In the genomic region with DNA sequence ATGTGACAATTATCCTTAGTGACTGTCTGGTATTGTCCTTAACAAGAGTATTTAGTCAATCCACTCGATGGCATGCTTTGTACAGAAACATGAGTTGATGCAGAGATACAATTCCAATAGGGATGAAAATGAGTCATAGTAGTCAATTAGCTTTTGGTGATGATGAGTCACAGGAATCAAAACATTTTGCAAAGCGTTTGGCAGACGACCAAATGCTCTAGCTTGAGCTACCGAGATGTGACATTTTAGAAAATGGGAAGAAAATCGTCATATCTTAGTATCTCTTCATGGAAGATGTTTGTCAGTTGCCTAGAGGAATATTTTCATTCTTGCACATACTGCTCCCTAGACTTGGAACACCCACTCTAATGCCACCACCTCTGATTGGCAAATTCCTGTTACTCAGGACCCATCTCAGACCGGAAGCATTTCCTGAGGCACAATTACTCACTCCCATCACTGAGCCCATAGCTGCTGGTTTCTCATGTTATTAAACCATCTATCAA, we compare ENCODE assay signal across 1 cellular context.
TF ChIP-seq lines count a peak whose summit lies in the region.

No MANE protein-coding gene starts in this region.

TF ChIP-seq in HEK293, 187 proteins besides CTCF, POLR2A, EP300 and RAD21 (continued from another document):
- TF ChIP-seq, protein P1, sequence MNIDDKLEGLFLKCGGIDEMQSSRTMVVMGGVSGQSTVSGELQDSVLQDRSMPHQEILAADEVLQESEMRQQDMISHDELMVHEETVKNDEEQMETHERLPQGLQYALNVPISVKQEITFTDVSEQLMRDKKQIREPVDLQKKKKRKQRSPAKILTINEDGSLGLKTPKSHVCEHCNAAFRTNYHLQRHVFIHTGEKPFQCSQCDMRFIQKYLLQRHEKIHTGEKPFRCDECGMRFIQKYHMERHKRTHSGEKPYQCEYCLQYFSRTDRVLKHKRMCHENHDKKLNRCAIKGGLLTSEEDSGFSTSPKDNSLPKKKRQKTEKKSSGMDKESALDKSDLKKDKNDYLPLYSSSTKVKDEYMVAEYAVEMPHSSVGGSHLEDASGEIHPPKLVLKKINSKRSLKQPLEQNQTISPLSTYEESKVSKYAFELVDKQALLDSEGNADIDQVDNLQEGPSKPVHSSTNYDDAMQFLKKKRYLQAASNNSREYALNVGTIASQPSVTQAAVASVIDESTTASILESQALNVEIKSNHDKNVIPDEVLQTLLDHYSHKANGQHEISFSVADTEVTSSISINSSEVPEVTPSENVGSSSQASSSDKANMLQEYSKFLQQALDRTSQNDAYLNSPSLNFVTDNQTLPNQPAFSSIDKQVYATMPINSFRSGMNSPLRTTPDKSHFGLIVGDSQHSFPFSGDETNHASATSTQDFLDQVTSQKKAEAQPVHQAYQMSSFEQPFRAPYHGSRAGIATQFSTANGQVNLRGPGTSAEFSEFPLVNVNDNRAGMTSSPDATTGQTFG (tag by site-specific recombination; IDR thresholded peaks at IDR 0.05; ENCODE audit: borderline replicate concordance), result no peak
- TF ChIP-seq ZNF629 (tag by site-specific recombination; IDR thresholded peaks at IDR 0.05) (peak; percentile 90), MEIS1 (CRISPR knock-in tag; IDR thresholded peaks at IDR 0.05; ENCODE audit: borderline replicate concordance) (no peak), ZBTB48 (tag by site-specific recombination; IDR thresholded peaks at IDR 0.05) (no peak; the same call in 1 of the 2 replicates), ZNF701 (tag by site-specific recombination; IDR thresholded peaks at IDR 0.05) (no peak), ZNF426 (tag by site-specific recombination; IDR thresholded peaks at IDR 0.05) (no peak), ZNF366 (tag by site-specific recombination; conservative IDR thresholded peaks at IDR 0.05) (peak; percentile 93), ZNF530 (tag by site-specific recombination; IDR thresholded peaks at IDR 0.05; ENCODE audit: low read depth) (no peak), ZBTB21 (tag by site-specific recombination; IDR thresholded peaks at IDR 0.05) (peak; percentile 70), ZNF596 (tag by site-specific recombination; IDR thresholded peaks at IDR 0.05) (no peak), SALL2 (tag by site-specific recombination; IDR thresholded peaks at IDR 0.05; ENCODE audit: borderline replicate concordance) (no peak), ZNF654 (tag by site-specific recombination; IDR thresholded peaks at IDR 0.05; ENCODE audit: low read depth) (peak; percentile 46), ZNF184 (tag by site-specific recombination; IDR thresholded peaks at IDR 0.05) (0 out of 2 replicates have a peak, but pooled peaks have one; percentile 60), IKZF3 (tag by site-specific recombination; IDR thresholded peaks at IDR 0.05) (peak; percentile 93), ZNF660 (tag by site-specific recombination; IDR thresholded peaks at IDR 0.05) (peak; percentile 74; the same call in 1 of the 2 replicates), ZBTB17 (tag by site-specific recombination; IDR thresholded peaks at IDR 0.05) (peak; percentile 88), WT1 (tag by site-specific recombination; IDR thresholded peaks at IDR 0.05) (peak; percentile 51; the same call in 1 of the 2 replicates), SETDB1 (IDR thresholded peaks at IDR 0.05; ENCODE audit: insufficient read length, low read length) (peak; percentile 58), BCL11A (tag by site-specific recombination; IDR thresholded peaks at IDR 0.05; ENCODE audit: low read depth) (no peak; the same call in 1 of the 2 replicates), ZFP37 (tag by site-specific recombination; IDR thresholded peaks at IDR 0.05) (0 out of 2 replicates have a peak, but pooled peaks have one; percentile 65), MZF1 (tag by site-specific recombination; IDR thresholded peaks at IDR 0.05; ENCODE audit: borderline replicate concordance) (peak; percentile 50; the same call in 1 of the 2 replicates), SP3 (tag by site-specific recombination; IDR thresholded peaks at IDR 0.05) (peak; percentile 44; the same call in 1 of the 2 replicates), SCRT2 (tag by site-specific recombination; IDR thresholded peaks at IDR 0.05) (peak; percentile 26; the same call in 1 of the 2 replicates), OSR2 (tag by site-specific recombination; IDR thresholded peaks at IDR 0.05) (peak; percentile 77), TRIM28 (IDR thresholded peaks at IDR 0.05; ENCODE audit: borderline replicate concordance, low read length) (peak; percentile 87; the same call in 1 of the 2 replicates), KLF9 (tag by site-specific recombination; IDR thresholded peaks at IDR 0.05; ENCODE audit: low read depth) (0 out of 2 replicates have a peak, but pooled peaks have one; percentile 18)
- TF ChIP-seq, protein P2, sequence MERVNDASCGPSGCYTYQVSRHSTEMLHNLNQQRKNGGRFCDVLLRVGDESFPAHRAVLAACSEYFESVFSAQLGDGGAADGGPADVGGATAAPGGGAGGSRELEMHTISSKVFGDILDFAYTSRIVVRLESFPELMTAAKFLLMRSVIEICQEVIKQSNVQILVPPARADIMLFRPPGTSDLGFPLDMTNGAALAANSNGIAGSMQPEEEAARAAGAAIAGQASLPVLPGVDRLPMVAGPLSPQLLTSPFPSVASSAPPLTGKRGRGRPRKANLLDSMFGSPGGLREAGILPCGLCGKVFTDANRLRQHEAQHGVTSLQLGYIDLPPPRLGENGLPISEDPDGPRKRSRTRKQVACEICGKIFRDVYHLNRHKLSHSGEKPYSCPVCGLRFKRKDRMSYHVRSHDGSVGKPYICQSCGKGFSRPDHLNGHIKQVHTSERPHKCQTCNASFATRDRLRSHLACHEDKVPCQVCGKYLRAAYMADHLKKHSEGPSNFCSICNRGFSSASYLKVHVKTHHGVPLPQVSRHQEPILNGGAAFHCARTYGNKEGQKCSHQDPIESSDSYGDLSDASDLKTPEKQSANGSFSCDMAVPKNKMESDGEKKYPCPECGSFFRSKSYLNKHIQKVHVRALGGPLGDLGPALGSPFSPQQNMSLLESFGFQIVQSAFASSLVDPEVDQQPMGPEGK (tag by site-specific recombination; IDR thresholded peaks at IDR 0.05), result peak; percentile 33; the same call in 1 of the 2 replicates
- TF ChIP-seq, protein P3, sequence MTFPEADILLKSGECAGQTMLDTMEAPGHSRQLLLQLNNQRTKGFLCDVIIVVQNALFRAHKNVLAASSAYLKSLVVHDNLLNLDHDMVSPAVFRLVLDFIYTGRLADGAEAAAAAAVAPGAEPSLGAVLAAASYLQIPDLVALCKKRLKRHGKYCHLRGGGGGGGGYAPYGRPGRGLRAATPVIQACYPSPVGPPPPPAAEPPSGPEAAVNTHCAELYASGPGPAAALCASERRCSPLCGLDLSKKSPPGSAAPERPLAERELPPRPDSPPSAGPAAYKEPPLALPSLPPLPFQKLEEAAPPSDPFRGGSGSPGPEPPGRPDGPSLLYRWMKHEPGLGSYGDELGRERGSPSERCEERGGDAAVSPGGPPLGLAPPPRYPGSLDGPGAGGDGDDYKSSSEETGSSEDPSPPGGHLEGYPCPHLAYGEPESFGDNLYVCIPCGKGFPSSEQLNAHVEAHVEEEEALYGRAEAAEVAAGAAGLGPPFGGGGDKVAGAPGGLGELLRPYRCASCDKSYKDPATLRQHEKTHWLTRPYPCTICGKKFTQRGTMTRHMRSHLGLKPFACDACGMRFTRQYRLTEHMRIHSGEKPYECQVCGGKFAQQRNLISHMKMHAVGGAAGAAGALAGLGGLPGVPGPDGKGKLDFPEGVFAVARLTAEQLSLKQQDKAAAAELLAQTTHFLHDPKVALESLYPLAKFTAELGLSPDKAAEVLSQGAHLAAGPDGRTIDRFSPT (tag by site-specific recombination; IDR thresholded peaks at IDR 0.05), result peak; percentile 86
- TF ChIP-seq, protein P4, sequence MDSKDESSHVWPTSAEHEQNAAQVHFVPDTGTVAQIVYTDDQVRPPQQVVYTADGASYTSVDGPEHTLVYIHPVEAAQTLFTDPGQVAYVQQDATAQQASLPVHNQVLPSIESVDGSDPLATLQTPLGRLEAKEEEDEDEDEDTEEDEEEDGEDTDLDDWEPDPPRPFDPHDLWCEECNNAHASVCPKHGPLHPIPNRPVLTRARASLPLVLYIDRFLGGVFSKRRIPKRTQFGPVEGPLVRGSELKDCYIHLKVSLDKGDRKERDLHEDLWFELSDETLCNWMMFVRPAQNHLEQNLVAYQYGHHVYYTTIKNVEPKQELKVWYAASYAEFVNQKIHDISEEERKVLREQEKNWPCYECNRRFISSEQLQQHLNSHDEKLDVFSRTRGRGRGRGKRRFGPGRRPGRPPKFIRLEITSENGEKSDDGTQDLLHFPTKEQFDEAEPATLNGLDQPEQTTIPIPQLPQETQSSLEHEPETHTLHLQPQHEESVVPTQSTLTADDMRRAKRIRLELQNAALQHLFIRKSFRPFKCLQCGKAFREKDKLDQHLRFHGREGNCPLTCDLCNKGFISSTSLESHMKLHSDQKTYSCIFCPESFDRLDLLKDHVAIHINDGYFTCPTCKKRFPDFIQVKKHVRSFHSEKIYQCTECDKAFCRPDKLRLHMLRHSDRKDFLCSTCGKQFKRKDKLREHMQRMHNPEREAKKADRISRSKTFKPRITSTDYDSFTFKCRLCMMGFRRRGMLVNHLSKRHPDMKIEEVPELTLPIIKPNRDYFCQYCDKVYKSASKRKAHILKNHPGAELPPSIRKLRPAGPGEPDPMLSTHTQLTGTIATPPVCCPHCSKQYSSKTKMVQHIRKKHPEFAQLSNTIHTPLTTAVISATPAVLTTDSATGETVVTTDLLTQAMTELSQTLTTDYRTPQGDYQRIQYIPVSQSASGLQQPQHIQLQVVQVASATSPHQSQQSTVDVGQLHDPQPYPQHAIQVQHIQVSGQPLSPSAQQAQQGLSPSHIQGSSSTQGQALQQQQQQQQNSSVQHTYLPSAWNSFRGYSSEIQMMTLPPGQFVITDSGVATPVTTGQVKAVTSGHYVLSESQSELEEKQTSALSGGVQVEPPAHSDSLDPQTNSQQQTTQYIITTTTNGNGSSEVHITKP (tag by site-specific recombination; IDR thresholded peaks at IDR 0.05), result peak; percentile 61
- TF ChIP-seq, protein P5, sequence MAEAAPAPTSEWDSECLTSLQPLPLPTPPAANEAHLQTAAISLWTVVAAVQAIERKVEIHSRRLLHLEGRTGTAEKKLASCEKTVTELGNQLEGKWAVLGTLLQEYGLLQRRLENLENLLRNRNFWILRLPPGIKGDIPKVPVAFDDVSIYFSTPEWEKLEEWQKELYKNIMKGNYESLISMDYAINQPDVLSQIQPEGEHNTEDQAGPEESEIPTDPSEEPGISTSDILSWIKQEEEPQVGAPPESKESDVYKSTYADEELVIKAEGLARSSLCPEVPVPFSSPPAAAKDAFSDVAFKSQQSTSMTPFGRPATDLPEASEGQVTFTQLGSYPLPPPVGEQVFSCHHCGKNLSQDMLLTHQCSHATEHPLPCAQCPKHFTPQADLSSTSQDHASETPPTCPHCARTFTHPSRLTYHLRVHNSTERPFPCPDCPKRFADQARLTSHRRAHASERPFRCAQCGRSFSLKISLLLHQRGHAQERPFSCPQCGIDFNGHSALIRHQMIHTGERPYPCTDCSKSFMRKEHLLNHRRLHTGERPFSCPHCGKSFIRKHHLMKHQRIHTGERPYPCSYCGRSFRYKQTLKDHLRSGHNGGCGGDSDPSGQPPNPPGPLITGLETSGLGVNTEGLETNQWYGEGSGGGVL (tag by site-specific recombination; IDR thresholded peaks at IDR 0.05), result peak; percentile 43
- TF ChIP-seq, protein P6, sequence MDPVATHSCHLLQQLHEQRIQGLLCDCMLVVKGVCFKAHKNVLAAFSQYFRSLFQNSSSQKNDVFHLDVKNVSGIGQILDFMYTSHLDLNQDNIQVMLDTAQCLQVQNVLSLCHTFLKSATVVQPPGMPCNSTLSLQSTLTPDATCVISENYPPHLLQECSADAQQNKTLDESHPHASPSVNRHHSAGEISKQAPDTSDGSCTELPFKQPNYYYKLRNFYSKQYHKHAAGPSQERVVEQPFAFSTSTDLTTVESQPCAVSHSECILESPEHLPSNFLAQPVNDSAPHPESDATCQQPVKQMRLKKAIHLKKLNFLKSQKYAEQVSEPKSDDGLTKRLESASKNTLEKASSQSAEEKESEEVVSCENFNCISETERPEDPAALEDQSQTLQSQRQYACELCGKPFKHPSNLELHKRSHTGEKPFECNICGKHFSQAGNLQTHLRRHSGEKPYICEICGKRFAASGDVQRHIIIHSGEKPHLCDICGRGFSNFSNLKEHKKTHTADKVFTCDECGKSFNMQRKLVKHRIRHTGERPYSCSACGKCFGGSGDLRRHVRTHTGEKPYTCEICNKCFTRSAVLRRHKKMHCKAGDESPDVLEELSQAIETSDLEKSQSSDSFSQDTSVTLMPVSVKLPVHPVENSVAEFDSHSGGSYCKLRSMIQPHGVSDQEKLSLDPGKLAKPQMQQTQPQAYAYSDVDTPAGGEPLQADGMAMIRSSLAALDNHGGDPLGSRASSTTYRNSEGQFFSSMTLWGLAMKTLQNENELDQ (tag by site-specific recombination; IDR thresholded peaks at IDR 0.05; ENCODE audit: low read depth), result no peak
- TF ChIP-seq, protein P7, sequence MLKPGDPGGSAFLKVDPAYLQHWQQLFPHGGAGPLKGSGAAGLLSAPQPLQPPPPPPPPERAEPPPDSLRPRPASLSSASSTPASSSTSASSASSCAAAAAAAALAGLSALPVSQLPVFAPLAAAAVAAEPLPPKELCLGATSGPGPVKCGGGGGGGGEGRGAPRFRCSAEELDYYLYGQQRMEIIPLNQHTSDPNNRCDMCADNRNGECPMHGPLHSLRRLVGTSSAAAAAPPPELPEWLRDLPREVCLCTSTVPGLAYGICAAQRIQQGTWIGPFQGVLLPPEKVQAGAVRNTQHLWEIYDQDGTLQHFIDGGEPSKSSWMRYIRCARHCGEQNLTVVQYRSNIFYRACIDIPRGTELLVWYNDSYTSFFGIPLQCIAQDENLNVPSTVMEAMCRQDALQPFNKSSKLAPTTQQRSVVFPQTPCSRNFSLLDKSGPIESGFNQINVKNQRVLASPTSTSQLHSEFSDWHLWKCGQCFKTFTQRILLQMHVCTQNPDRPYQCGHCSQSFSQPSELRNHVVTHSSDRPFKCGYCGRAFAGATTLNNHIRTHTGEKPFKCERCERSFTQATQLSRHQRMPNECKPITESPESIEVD (tag by site-specific recombination; IDR thresholded peaks at IDR 0.05), result peak; percentile 56
